Comparison of ENCODE assay signal across 9 cellular contexts in genomic region chr1:205343431-205344009, GRCh38. TPM values are rescaled to one million over a fixed set of nuclear protein-coding genes. Genes with fewer than 3 reads are reported as not detected.
A peak's percentile ranks its signal among the peaks of the same experiment; 100 is the strongest.
DNase-seq lines count a peak whose midpoint lies in the region; ATAC-seq, FAIRE-seq and TF ChIP-seq lines count a peak whose summit lies in the region.
"Had no signal": no experiment of that assay in that cellular context is flagged by ENCODE, and none has a peak within 500 bp of the region (broad histone marks: within the 10 kb centered on the region; RNA-seq: fewer than 3 reads in every experiment).

No MANE protein-coding gene starts in this region.

- FAIRE-seq in pancreas (lab: Jason Lieb, UNC) = no peak
- FAIRE-seq: GM18507 had no signal

- H2AFZ ChIP-seq in OCI-LY7 (ENCODE audit: low read length) = no peak overlapping the region

- H3K27me3 ChIP-seq in DOHH2 (ENCODE audit: control insufficient read depth, low read length) = peaks cover 37% of the 10 kb centered on the region
- peaks cover 72% of the 10 kb centered on the region for H3K27me3 ChIP-seq in foreskin keratinocyte
- H3K27me3 ChIP-seq in pancreas = no peaks in the 10 kb centered on the region
- H3K27me3 ChIP-seq in uterus = peaks cover 0 to 12% of the 10 kb centered on the region in 2 donors

- ATAC-seq in foreskin keratinocyte (peak; percentile 8), pancreas (peak; percentile 19 to 59 (median 42))

- H3K36me3 ChIP-seq in DOHH2 (ENCODE audit: control insufficient read depth, low read length) (no peaks in the 10 kb centered on the region), OCI-LY7 (ENCODE audit: insufficient read depth, low read length) (no peaks in the 10 kb centered on the region), pancreas (no peaks in the 10 kb centered on the region), uterus (no peaks in the 10 kb centered on the region)

- POLR2A ChIA-PET in OCI-LY7 (lab: Charles Lee) = no interaction called here

- TF ChIP-seq CTCF in DOHH2 (IDR thresholded peaks at IDR 0.05; ENCODE audit: low read depth, low read length, poor library complexity, severe bottlenecking) (peak; percentile 15), OCI-LY7 (conservative IDR thresholded peaks at IDR 0.05; ENCODE audit: low read length) (0 out of 2 replicates have a peak, but pooled peaks have one; percentile 29), foreskin keratinocyte (conservative IDR thresholded peaks at IDR 0.05) (peak; percentile 24), pancreas (IDR thresholded peaks at IDR 0.05) (no peak), uterus (IDR thresholded peaks at IDR 0.05) (no peak)

- DNase-seq in OCI-LY7 (ENCODE audit: low spot score) (no peak), foreskin keratinocyte (no peak), pancreas (peak in 2 of 6 donors; percentile 56 to 85), NCI-H187 (lab: John Stamatoyannopoulos, UW) (no peak), anterior cingulate cortex (lab: John Stamatoyannopoulos, UW) (no peak), G401 (ENCODE audit: low spot score) (no peak), uterus (no peak)

- TF ChIP-seq POLR2A in uterus (IDR thresholded peaks at IDR 0.05) = no peak

- no peaks in the 10 kb centered on the region for H3F3A ChIP-seq in DOHH2 (ENCODE audit: control insufficient read depth, insufficient read depth)

- H3K4me2 ChIP-seq in DOHH2 (ENCODE audit: low read length) (no peak overlapping the region), OCI-LY7 (ENCODE audit: low read length) (no peak overlapping the region)

- H3K9me3 ChIP-seq in DOHH2 (ENCODE audit: control insufficient read depth, insufficient read depth, low read length) (no peaks in the 10 kb centered on the region), OCI-LY7 (ENCODE audit: low read length) (no peaks in the 10 kb centered on the region), pancreas (no peaks in the 10 kb centered on the region), uterus (no peaks in the 10 kb centered on the region)

- H3K9me2 ChIP-seq in DOHH2 (replicated peaks; ENCODE audit: control insufficient read depth, low read length) (no peaks in the 10 kb centered on the region), OCI-LY7 (ENCODE audit: insufficient read depth, low read length) (no peaks in the 10 kb centered on the region)

- BruUV-seq in OCI-LY7 (replicated peaks; lab: Mats Ljungman, UMichigan) = no TSS peak

- H3K4me3 ChIP-seq in DOHH2 (ENCODE audit: low read length) (no peak overlapping the region), OCI-LY7 (ENCODE audit: low read depth, low read length, poor library complexity, severe bottlenecking) (no peak overlapping the region), pancreas (peak overlapping the region in 3 of 4 donors; percentile 18 to 46 (median 23)), uterus (peak overlapping the region in 1 of 2 donors; percentile 36)

- H3K4me1 ChIP-seq in DOHH2 (ENCODE audit: control insufficient read depth, low read length) (peaks cover 5% of the 10 kb centered on the region), OCI-LY7 (ENCODE audit: insufficient read depth, low read length, poor library complexity, severe bottlenecking) (peaks cover 9% of the 10 kb centered on the region), foreskin keratinocyte (peaks cover 4% of the 10 kb centered on the region), pancreas (peaks cover 0 to 10% (median 9%) of the 10 kb centered on the region in 3 donors), uterus (peaks cover 0 to 12% of the 10 kb centered on the region in 2 donors)

- H3K27ac ChIP-seq in DOHH2 (ENCODE audit: low read depth, low read length) (no peak overlapping the region), OCI-LY7 (ENCODE audit: low read depth, low read length, poor library complexity, severe bottlenecking) (no peak overlapping the region), foreskin keratinocyte (no peak overlapping the region), pancreas (no peak overlapping the region), uterus (no peak overlapping the region)

- WGBS in pancreas, 2 donors = 14 to 18% methylated on average over 21 to 57 of the region's 57 CpGs

- in situ Hi-C loops in G401 (cut with HindIII; ENCODE audit: low sequenced_read_pairs) = no loop called here

- H4K20me1 ChIP-seq in DOHH2 (ENCODE audit: control insufficient read depth, insufficient read depth, low read depth, low read length) = no peaks in the 10 kb centered on the region
- H4K20me1 ChIP-seq in OCI-LY7 (ENCODE audit: insufficient read depth, low read length) = no peaks in the 10 kb centered on the region

- CTCF ChIA-PET in OCI-LY7 (lab: Charles Lee; ENCODE audit: unreplicated experiment) = no interaction called here

- intact Hi-C loops in OCI-LY7 (cut with micrococcal nuclease; ENCODE audit: unreplicated experiment) = no loop called here
- intact Hi-C loops in pancreas (cut with DNase I) = no loop called here
- intact Hi-C loops in uterus (cut with DNase I; ENCODE audit: low total_unique reads) = loop anchor here (10.0 kb wide), 1 partner anchor 141 kb away; no protein-coding TSS in a partner anchor

- H3K79me2 ChIP-seq in DOHH2 (ENCODE audit: control insufficient read depth, low read length) (no peaks in the 10 kb centered on the region), OCI-LY7 (ENCODE audit: insufficient read depth, low read depth, low read length) (no peaks in the 10 kb centered on the region)

RNA-seq across cellular contexts. Expression of gene KLHDC8A, which starts 13.2 kb away (rescaled TPM):
- not detected in 2 replicates for total RNA-seq in OCI-LY7 (2014; rRNA removed; shearing (Covaris generic))
- total RNA-seq in OCI-LY7 (2022) = not detected in 2 replicates
- total RNA-seq in foreskin keratinocyte = not detected in 2 replicates
- polyA plus RNA-seq in foreskin keratinocyte = not detected in 2 replicates
- total RNA-seq in pancreas = 1 to 10 TPM in 1 of 6 donors, under 1 TPM in 5; 0.28 to 1.5 (median 0.68) TPM
- polyA plus RNA-seq in pancreas = 1 to 10 TPM in 1 of 2 donors, under 1 TPM in 1; 0.99 to 5.4 TPM
- total RNA-seq in G401 (2014; rRNA removed; shearing (Covaris generic)) = 1.3 and 2.8 TPM in 2 replicates
- total RNA-seq in uterus = 10 to 100 TPM in 1 of 4 donors, 1 to 10 TPM in 1, under 1 TPM in 1, not detected in 1; 0.88 to 14.1 (median 7.5) TPM

RNA-seq across cellular contexts. Expression of gene NUAK2, which starts 22.0 kb away (rescaled TPM):
- 6.5 and 9.1 TPM in 2 replicates for total RNA-seq in OCI-LY7 (2014; rRNA removed; shearing (Covaris generic))
- total RNA-seq in OCI-LY7 (2022) (5.3 and 7.9 TPM in 2 replicates), foreskin keratinocyte (15.1 and 21.6 TPM in 2 replicates), pancreas (10 to 100 TPM in 2 of 6 donors, 1 to 10 TPM in 4; 6.3 to 14.4 (median 8.6) TPM), uterus (1 to 10 TPM in 2 of 4 donors, under 1 TPM in 1, not detected in 1; 0.73 to 2.0 (median 1.5) TPM)
- polyA plus RNA-seq in foreskin keratinocyte (9.5 and 12.4 TPM in 2 replicates), pancreas (1 to 10 TPM; 7.9 to 9.5 TPM)
- total RNA-seq in G401 (2014; rRNA removed; shearing (Covaris generic)) = 6.3 and 8.3 TPM in 2 replicates

Comparison
In these comparisons a context has a peak if more than half of its experiments do, and no peak if none do; other contexts are left out.
1. H3K4me3 ChIP-seq: peak in pancreas (3 of 4); none in DOHH2 (single experiment) and OCI-LY7 (single experiment).
2. CTCF ChIP-seq: peak in DOHH2 (single experiment), OCI-LY7 (single experiment) and foreskin keratinocyte (single experiment); none in pancreas (0 of 4) and uterus (0 of 4).